Comparison of ENCODE assay signal across 11 cellular contexts in genomic region chr13:107069107-107069776, GRCh38.
"Had no signal": no experiment of that assay in that cellular context is flagged by ENCODE, and none has a peak within 500 bp of the region (broad histone marks: within the 10 kb centered on the region; RNA-seq: fewer than 3 reads in every experiment).

No MANE protein-coding gene starts in this region.

- H3K36me3 ChIP-seq: esophagus squamous epithelium, right atrium auricular region had no signal

- H3K9me3 ChIP-seq: esophagus squamous epithelium, right atrium auricular region had no signal

- H2AFZ ChIP-seq: parathyroid adenoma had no signal

- H3K9ac ChIP-seq: parathyroid adenoma had no signal

- H3K4me3 Mint-ChIP-seq: activated naive CD8-positive, alpha-beta T cell; naive B cell; T-helper 17 cell had no signal

- DNase-seq: activated effector memory CD4-positive, alpha-beta T cell treated with anti-CD3 and anti-CD28 coated beads, Interleukin-2, amount 50 U/mL, for 16 hours; activated T-cell treated with anti-CD3 and anti-CD28 coated beads, Interleukin-2, amount 50 U/mL, for 1 hour; anterior cingulate cortex; esophagus squamous epithelium; naive B cell; small intestine; T-helper 17 cell had no signal

- H3K27ac ChIP-seq: esophagus squamous epithelium, parathyroid adenoma, right atrium auricular region had no signal

- H3K4me1 Mint-ChIP-seq: naive B cell, T-helper 17 cell had no signal

- ATAC-seq: activated CD4-positive, CD25-positive, alpha-beta regulatory T cell treated with anti-CD3 and anti-CD28 coated beads, Interleukin-2, amount 50 U/mL, for 24 hours; T-helper 17 cell had no signal

- H3K79me2 ChIP-seq: parathyroid adenoma had no signal

- H3K4me3 ChIP-seq: esophagus squamous epithelium, right atrium auricular region had no signal

- H3K36me3 Mint-ChIP-seq: activated naive CD8-positive, alpha-beta T cell; naive B cell had no signal

- H3K27me3 ChIP-seq: esophagus squamous epithelium, right atrium auricular region had no signal

- H3K4me1 ChIP-seq: esophagus squamous epithelium, parathyroid adenoma, right atrium auricular region had no signal

- H3K27me3 Mint-ChIP-seq: activated naive CD8-positive, alpha-beta T cell; T-helper 17 cell had no signal

- H3K27ac Mint-ChIP-seq: activated naive CD8-positive, alpha-beta T cell; naive B cell; T-helper 17 cell had no signal
